ENCODE assay signal across 1 cellular context in genomic region chr2:63888490-63889402, GRCh38.
TF ChIP-seq lines count a peak whose summit lies in the region.

No MANE protein-coding gene starts in this region.

TF ChIP-seq in HepG2, 621 proteins besides CTCF, POLR2A, EP300 and RAD21 (continued from another document):
- no peak for TF ChIP-seq HBP1 (CRISPR knock-in tag; IDR thresholded peaks at IDR 0.05; ENCODE audit: low read depth)
